8 cellular contexts compared by ENCODE assay signal in the genomic region with DNA sequence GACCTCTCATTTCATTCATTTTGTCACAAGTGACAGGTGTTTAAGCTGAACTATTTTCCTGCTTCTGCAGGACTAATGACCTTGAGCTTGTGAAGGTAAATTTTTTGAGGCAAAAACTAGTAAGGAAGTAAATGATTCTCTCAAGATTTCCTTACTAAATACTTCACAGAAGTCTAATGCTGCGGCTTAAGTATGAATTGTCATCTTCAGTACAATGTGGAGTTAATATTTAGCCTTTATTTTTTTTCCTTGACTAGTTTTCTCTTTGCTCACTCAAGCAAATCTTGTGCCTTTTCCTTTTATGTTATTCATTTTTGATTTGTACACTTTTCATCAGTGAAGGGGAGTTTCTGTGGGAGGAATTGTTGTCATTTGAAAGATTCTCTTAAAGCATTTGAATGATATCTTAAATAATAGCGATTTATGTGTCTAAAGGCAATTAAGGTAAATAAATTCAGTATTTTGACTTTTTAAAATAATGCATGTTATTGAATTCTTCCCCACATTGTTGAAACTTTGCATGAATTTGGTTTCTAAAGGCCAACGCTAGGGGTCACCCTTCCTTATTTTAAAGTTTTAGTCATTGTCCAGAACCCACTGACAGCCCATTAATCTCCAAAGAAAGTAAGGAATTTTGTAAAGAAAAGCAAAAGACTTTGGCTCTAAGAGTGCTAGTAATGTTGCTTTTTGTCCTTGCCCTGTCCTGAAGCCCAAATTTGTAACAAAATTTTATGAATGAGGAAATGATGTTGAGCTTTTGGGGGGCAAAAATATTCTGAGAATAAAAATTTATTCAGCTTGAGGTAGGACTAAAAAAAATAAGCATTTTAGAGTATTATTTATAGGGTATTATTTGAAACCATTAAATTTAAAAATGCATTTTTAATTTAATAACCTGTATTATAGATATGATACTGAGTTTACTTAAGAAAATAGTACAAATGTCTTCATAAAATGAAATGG.
DNase-seq lines count a peak whose midpoint lies in the region; ATAC-seq, FAIRE-seq and TF ChIP-seq lines count a peak whose summit lies in the region.

No MANE protein-coding gene starts in this region.

- H3K27me3 Mint-ChIP-seq in astrocyte (ENCODE audit: low read depth, unreplicated experiment): no peaks in the 10 kb centered on the region

- no peaks in the 10 kb centered on the region for H3K9me3 ChIP-seq in Loucy (ENCODE audit: insufficient read depth, low read depth, low read length)
- H3K9me3 ChIP-seq in astrocyte (ENCODE audit: insufficient read depth, low read depth, low read length): no peaks in the 10 kb centered on the region
- no peaks in the 10 kb centered on the region for H3K9me3 ChIP-seq in tibial artery

- H3K9ac ChIP-seq in Loucy (ENCODE audit: low read depth, low read length, poor library complexity, severe bottlenecking) (no peak overlapping the region), astrocyte (ENCODE audit: low read length) (no peak overlapping the region)

- no peak overlapping the region for H3K4me3 Mint-ChIP-seq in astrocyte (ENCODE audit: unreplicated experiment)

- peak; percentile 75 for TF ChIP-seq CTCF in AG09319 (IDR thresholded peaks at IDR 0.05; ENCODE audit: low read depth, low read length)
- TF ChIP-seq CTCF in GM12872 (IDR thresholded peaks at IDR 0.05; ENCODE audit: insufficient read depth, low read depth, low read length): peak; percentile 65
- TF ChIP-seq CTCF in Loucy (conservative IDR thresholded peaks at IDR 0.05; ENCODE audit: low read length): peak; percentile 83
- peak; percentile 75 for TF ChIP-seq CTCF in astrocyte (IDR thresholded peaks at IDR 0.05; ENCODE audit: insufficient read depth, low read depth, low read length)
- TF ChIP-seq CTCF in tibial artery (IDR thresholded peaks at IDR 0.05): peak; percentile 41 to 48

- H3K4me2 ChIP-seq in Loucy (ENCODE audit: low read depth, low read length, poor library complexity, severe bottlenecking) (no peak overlapping the region), astrocyte (ENCODE audit: low read length) (no peak overlapping the region)

- no peaks in the 10 kb centered on the region for H3K9me3 Mint-ChIP-seq in astrocyte (ENCODE audit: unreplicated experiment)

- H3K27ac Mint-ChIP-seq in astrocyte (ENCODE audit: unreplicated experiment): no peak overlapping the region

- intact Hi-C loops in tibial artery (cut with DNase I; ENCODE audit: low total_unique reads): loop anchor here (10.0 kb wide), 1 partner anchor 871 kb away; no protein-coding TSS in a partner anchor

- H3K79me2 ChIP-seq in Loucy (ENCODE audit: insufficient read depth, low read length) (no peaks in the 10 kb centered on the region), astrocyte (ENCODE audit: insufficient read depth, low read length) (no peaks in the 10 kb centered on the region)

- no peaks in the 10 kb centered on the region for H4K20me1 ChIP-seq in Loucy (ENCODE audit: insufficient read depth, low read length, poor library complexity, severe bottlenecking)
- no peaks in the 10 kb centered on the region for H4K20me1 ChIP-seq in astrocyte (ENCODE audit: insufficient read depth, low read length)

- H3K4me1 Mint-ChIP-seq in astrocyte (ENCODE audit: low read depth, unreplicated experiment): peaks cover 10% of the 10 kb centered on the region

- no peaks in the 10 kb centered on the region for H3K36me3 Mint-ChIP-seq in astrocyte (ENCODE audit: low read depth, unreplicated experiment)

- H3K9me2 ChIP-seq in Loucy (replicated peaks; ENCODE audit: low read depth, low read length): no peaks in the 10 kb centered on the region

- no peak for DNase-seq in AG09319 (ENCODE audit: extremely low read depth, low read depth)
- DNase-seq in astrocyte (ENCODE audit: low read depth): peak; percentile 37
- peak; percentile 40 for DNase-seq in iris pigment epithelial cell (ENCODE audit: low read depth)
- DNase-seq in tibial artery: no peak
- DNase-seq in NCI-H345 treated with DMSO at 0.1 percent for 48 hours (lab: John Stamatoyannopoulos, UW; ENCODE audit: unreplicated experiment): no peak

- H3F3A ChIP-seq in Loucy (ENCODE audit: low read depth): no peaks in the 10 kb centered on the region

- peak; percentile 69 for FAIRE-seq in astrocyte (lab: Jason Lieb, UNC)

- no peak for ATAC-seq in HG03045 (IDR thresholded peaks at IDR 0.05; ENCODE audit: unreplicated experiment)

- H3K4me3 ChIP-seq in Loucy (ENCODE audit: low read length, poor library complexity, severe bottlenecking): no peak overlapping the region
- H3K4me3 ChIP-seq in astrocyte (ENCODE audit: insufficient read depth, low read depth, low read length): no peak overlapping the region
- H3K4me3 ChIP-seq in tibial artery: no peak overlapping the region

- H3K27me3 ChIP-seq in Loucy (ENCODE audit: insufficient read depth, low read length, poor library complexity, severe bottlenecking): no peaks in the 10 kb centered on the region
- H3K27me3 ChIP-seq in astrocyte (ENCODE audit: insufficient read depth, low read length): no peaks in the 10 kb centered on the region
- H3K27me3 ChIP-seq in tibial artery: no peaks in the 10 kb centered on the region

- no peaks in the 10 kb centered on the region for H3K4me1 ChIP-seq in Loucy (ENCODE audit: insufficient read depth, low read length, poor library complexity, severe bottlenecking)
- no peaks in the 10 kb centered on the region for H3K4me1 ChIP-seq in astrocyte (ENCODE audit: insufficient read depth, low read length)
- no peaks in the 10 kb centered on the region for H3K4me1 ChIP-seq in tibial artery

- no peak overlapping the region for H3K27ac ChIP-seq in astrocyte (ENCODE audit: low read depth, low read length)
- H3K27ac ChIP-seq in tibial artery: no peak overlapping the region

- H3K36me3 ChIP-seq in Loucy (ENCODE audit: insufficient read depth, low read length) (no peaks in the 10 kb centered on the region), astrocyte (ENCODE audit: insufficient read depth, low read length) (no peaks in the 10 kb centered on the region), tibial artery (no peaks in the 10 kb centered on the region)

- H2AFZ ChIP-seq in Loucy (ENCODE audit: low read length) (peak overlapping the region; percentile 52; the same call in 1 of the 2 replicates), astrocyte (ENCODE audit: low read depth, low read length) (no peak overlapping the region)

Comparison
In these comparisons a context has a peak if more than half of its experiments do, and no peak if none do; other contexts are left out.
1. DNase-seq: peak in astrocyte (single experiment) and iris pigment epithelial cell (single experiment); none in AG09319 (single experiment), tibial artery (0 of 2) and NCI-H345 treated with DMSO at 0.1 percent for 48 hours (single experiment).
2. Peak in every context shown above with its lines, with median percentiles within 50 percentile points of each other: CTCF ChIP-seq.